In genomic region chr22:42649261-42650056, GRCh38 we compare ENCODE assay signal across 1 cellular context.
TF ChIP-seq lines count a peak whose summit lies in the region.

Gene CYB5R3 (minus strand): TSS chr22:42649392. CDS start chr22:42649315, 77 bp downstream.

TF ChIP-seq in HepG2, 621 proteins besides CTCF, POLR2A, EP300 and RAD21 (continued from another document and continues in another):
- TF ChIP-seq ZNF772 (CRISPR knock-in tag; IDR thresholded peaks at IDR 0.05) (no peak), ZNF335 (CRISPR knock-in tag; IDR thresholded peaks at IDR 0.05) (no peak), ZBTB4 (CRISPR knock-in tag; IDR thresholded peaks at IDR 0.05; ENCODE audit: borderline replicate concordance) (no peak), NONO (IDR thresholded peaks at IDR 0.05) (no peak), NONO (CRISPR knock-in tag; conservative IDR thresholded peaks at IDR 0.05) (no peak), ATF2 (CRISPR knock-in tag; IDR thresholded peaks at IDR 0.05) (no peak), NR2F6 (IDR thresholded peaks at IDR 0.05) (no peak), NR2F6 (CRISPR knock-in tag; IDR thresholded peaks at IDR 0.05) (0 out of 2 replicates have a peak, but pooled peaks have one; percentile 16), E2F2 (CRISPR knock-in tag; IDR thresholded peaks at IDR 0.05; ENCODE audit: borderline replicate concordance) (no peak), MED1 (CRISPR knock-in tag; IDR thresholded peaks at IDR 0.05) (no peak), CAMTA2 (CRISPR knock-in tag; IDR thresholded peaks at IDR 0.05; ENCODE audit: borderline replicate concordance) (no peak), RARG (CRISPR knock-in tag; IDR thresholded peaks at IDR 0.05; ENCODE audit: low read depth) (no peak), GATAD1 (CRISPR knock-in tag; IDR thresholded peaks at IDR 0.05) (no peak), KDM6A (CRISPR knock-in tag; IDR thresholded peaks at IDR 0.05; ENCODE audit: low read depth) (no peak), POLR2G (IDR thresholded peaks at IDR 0.05; ENCODE audit: low read depth, low read length) (peak; percentile 35; the same call in 1 of the 2 replicates), NFIC (IDR thresholded peaks at IDR 0.05; ENCODE audit: low read length) (no peak), ZFAT (CRISPR knock-in tag; conservative IDR thresholded peaks at IDR 0.05) (no peak), ZFP41 (CRISPR knock-in tag; IDR thresholded peaks at IDR 0.05; ENCODE audit: borderline replicate concordance) (no peak), ZFP91 (CRISPR knock-in tag; IDR thresholded peaks at IDR 0.05; ENCODE audit: borderline replicate concordance) (0 out of 2 replicates have a peak, but pooled peaks have one; percentile 4), RARA (CRISPR knock-in tag; IDR thresholded peaks at IDR 0.05) (no peak), ZBTB10 (CRISPR knock-in tag; IDR thresholded peaks at IDR 0.05; ENCODE audit: borderline replicate concordance) (no peak), HNF1B (CRISPR knock-in tag; IDR thresholded peaks at IDR 0.05) (peak; percentile 48; the same call in 1 of the 2 replicates), ZNF501 (CRISPR knock-in tag; IDR thresholded peaks at IDR 0.05) (peak; percentile 63), ZSCAN31 (CRISPR knock-in tag; IDR thresholded peaks at IDR 0.05; ENCODE audit: low read depth) (0 out of 2 replicates have a peak, but pooled peaks have one; percentile 5), NFATC3 (CRISPR knock-in tag; IDR thresholded peaks at IDR 0.05) (no peak), RNF2 (conservative IDR thresholded peaks at IDR 0.05; ENCODE audit: low read depth) (no peak), HBP1 (CRISPR knock-in tag; IDR thresholded peaks at IDR 0.05; ENCODE audit: low read depth) (no peak), ZNF121 (CRISPR knock-in tag; IDR thresholded peaks at IDR 0.05) (no peak), ZNF382 (CRISPR knock-in tag; IDR thresholded peaks at IDR 0.05; ENCODE audit: borderline replicate concordance) (no peak), ZFP36L2 (CRISPR knock-in tag; IDR thresholded peaks at IDR 0.05) (no peak), PHF21A (CRISPR knock-in tag; IDR thresholded peaks at IDR 0.05) (no peak), HOXA3 (CRISPR knock-in tag; IDR thresholded peaks at IDR 0.05) (peak; percentile 41; the same call in 1 of the 2 replicates), ZFP36 (IDR thresholded peaks at IDR 0.05; ENCODE audit: borderline replicate concordance, low read depth, low read length, partially characterized antibody) (peak; percentile 86), ZNF24 (IDR thresholded peaks at IDR 0.05) (no peak), MAX (IDR thresholded peaks at IDR 0.05) (0 out of 2 replicates have a peak, but pooled peaks have one; percentile 46), TFAP4 (IDR thresholded peaks at IDR 0.05; ENCODE audit: borderline replicate concordance, low read depth) (0 out of 2 replicates have a peak, but pooled peaks have one; percentile 9), ZNF20 (CRISPR knock-in tag; IDR thresholded peaks at IDR 0.05) (no peak), PBX3 (CRISPR knock-in tag; IDR thresholded peaks at IDR 0.05; ENCODE audit: borderline replicate concordance) (no peak), TCF7L2 (IDR thresholded peaks at IDR 0.05; ENCODE audit: low read depth, low read length) (no peak), THAP8 (CRISPR knock-in tag; IDR thresholded peaks at IDR 0.05; ENCODE audit: borderline replicate concordance) (no peak), HNF4A (CRISPR knock-in tag; IDR thresholded peaks at IDR 0.05) (no peak), CBX5 (CRISPR knock-in tag; IDR thresholded peaks at IDR 0.05; ENCODE audit: borderline replicate concordance) (no peak; the same call in 1 of the 2 replicates), ARNT (IDR thresholded peaks at IDR 0.05) (no peak), RFXAP (CRISPR knock-in tag; IDR thresholded peaks at IDR 0.05; ENCODE audit: borderline replicate concordance) (no peak), ZGPAT (CRISPR knock-in tag; IDR thresholded peaks at IDR 0.05) (no peak), SALL2 (CRISPR knock-in tag; IDR thresholded peaks at IDR 0.05) (no peak), TCF7 (IDR thresholded peaks at IDR 0.05; ENCODE audit: low read depth) (no peak)
